14 cellular contexts compared by ENCODE assay signal in genomic region chr22:19497245-19497644, GRCh38. TPM values are rescaled to one million over a fixed set of nuclear protein-coding genes. Genes with fewer than 3 reads are reported as not detected.
A peak's percentile ranks its signal among the peaks of the same experiment; 100 is the strongest.
DNase-seq lines count a peak whose midpoint lies in the region; TF ChIP-seq lines count a peak whose summit lies in the region.
"Had no signal": no experiment of that assay in that cellular context is flagged by ENCODE, and none has a peak within 500 bp of the region (broad histone marks: within the 10 kb centered on the region; RNA-seq: fewer than 3 reads in every experiment).

No MANE protein-coding gene starts in this region.

- H3K36me3 ChIP-seq in hepatocyte (replicated peaks; ENCODE audit: insufficient read depth, low read depth) = no peaks in the 10 kb centered on the region
- H3K36me3 ChIP-seq: ovary, thoracic aorta had no signal

- no peak overlapping the region for H3K4me2 ChIP-seq in hepatocyte

- H3K27ac ChIP-seq in hepatocyte = no peak overlapping the region
- H3K27ac ChIP-seq: ovary, thoracic aorta had no signal

- no peaks in the 10 kb centered on the region for H3K79me2 ChIP-seq in hepatocyte

- 83% methylated on average over 3 of the region's 3 CpGs for WGBS in hepatocyte (ENCODE audit: low lambda C conversion rate, missing lambda C conversion rate)

- H3K9me2 ChIP-seq in hepatocyte (replicated peaks; ENCODE audit: insufficient read depth) = no peaks in the 10 kb centered on the region

- H3K9me3 ChIP-seq in hepatocyte (ENCODE audit: low read depth) = no peaks in the 10 kb centered on the region
- H3K9me3 ChIP-seq: Caco-2, ovary, thoracic aorta had no signal

- peak; percentile 82 for DNase-seq in COR-L47 (lab: John Stamatoyannopoulos, UW)
- peak; percentile 44 for DNase-seq in OCI-M1 (lab: John Stamatoyannopoulos, UW)
- DNase-seq in dedifferentiated amniotic fluid mesenchymal stem cell (ENCODE audit: extremely low spot score) = peak; percentile 31
- peak; percentile 93 for DNase-seq in non-pigmented ciliary epithelial cell (ENCODE audit: low read depth)
- DNase-seq in NCI-H526 (lab: John Stamatoyannopoulos, UW) = no peak
- DNase-seq in globus pallidus (ENCODE audit: low spot score) = no peak
- no peak for DNase-seq in hepatocyte (ENCODE audit: low spot score)
- DNase-seq in HuH-7.5 (ENCODE audit: low spot score) = no peak
- DNase-seq: Caco-2, caudate nucleus, NCI-H187 treated with DMSO at 0.1 percent for 48 hours, ovary had no signal

- H3K4me1 ChIP-seq in hepatocyte (ENCODE audit: insufficient read depth) = no peaks in the 10 kb centered on the region
- H3K4me1 ChIP-seq: Caco-2 had no signal

- no peaks in the 10 kb centered on the region for H4K20me1 ChIP-seq in hepatocyte (ENCODE audit: insufficient read depth, poor library complexity, severe bottlenecking)

- no peaks in the 10 kb centered on the region for H3K27me3 ChIP-seq in hepatocyte
- H3K27me3 ChIP-seq: ovary had no signal

- H3K4me3 ChIP-seq in hepatocyte = no peak overlapping the region
- H3K4me3 ChIP-seq: ovary, thoracic aorta had no signal

- no peak overlapping the region for H2AFZ ChIP-seq in hepatocyte

- no peak for TF ChIP-seq CTCF in hepatocyte (IDR thresholded peaks at IDR 0.05; ENCODE audit: poor library complexity)

RNA-seq across cellular contexts. Expression of gene CDC45, which starts 17.5 kb away (rescaled TPM):
- 6.5 and 7.1 TPM in 2 replicates for total RNA-seq in hepatocyte
- polyA plus RNA-seq in hepatocyte = 3.5 and 3.7 TPM in 2 replicates

RNA-seq across cellular contexts. Expression of gene UFD1, which starts 18.3 kb away (rescaled TPM):
- total RNA-seq in hepatocyte = 48.6 and 51.5 TPM in 2 replicates
- polyA plus RNA-seq in hepatocyte = 79.1 and 86.0 TPM in 2 replicates

RNA-seq across cellular contexts. Expression of gene CLDN5, which starts 27.0 kb away (rescaled TPM):
- 4.9 and 8.9 TPM in 2 replicates for total RNA-seq in hepatocyte
- 9.9 and 12.0 TPM in 2 replicates for polyA plus RNA-seq in hepatocyte
- total RNA-seq: Caco-2, OCI-LY7 had no signal

RNA-seq across cellular contexts. Expression of gene C22orf39, which starts 49.7 kb away (rescaled TPM):
- 26.4 and 29.5 TPM in 2 replicates for total RNA-seq in hepatocyte
- polyA plus RNA-seq in hepatocyte = 29.0 and 32.4 TPM in 2 replicates

Comparison
In these comparisons a context has a peak if more than half of its experiments do, and no peak if none do; other contexts are left out.
1. DNase-seq: peak in COR-L47 (single experiment), OCI-M1 (single experiment), dedifferentiated amniotic fluid mesenchymal stem cell (single experiment) and non-pigmented ciliary epithelial cell (single experiment); none in NCI-H526 (0 of 2), globus pallidus (single experiment), hepatocyte (single experiment) and HuH-7.5 (single experiment).